Comparison of ENCODE assay signal across 8 cellular contexts in genomic region chr5:177004961-177005360, GRCh38. TPM values are rescaled to one million over a fixed set of nuclear protein-coding genes. Genes with fewer than 3 reads are reported as not detected.
DNase-seq lines count a peak whose midpoint lies in the region; ATAC-seq, FAIRE-seq and TF ChIP-seq lines count a peak whose summit lies in the region.

No MANE protein-coding gene starts in this region.

- FAIRE-seq in GM12892 (lab: Jason Lieb, UNC), result no peak

- no peaks in the 10 kb centered on the region for H3K27me3 ChIP-seq in iPS-20b (ENCODE audit: insufficient read depth, low read length)

- no peaks in the 10 kb centered on the region for H3K36me3 ChIP-seq in iPS-20b (ENCODE audit: insufficient read depth, low read depth, low read length)

- H3K4me1 ChIP-seq in iPS-20b (ENCODE audit: insufficient read depth, low read length), result peaks cover 12% of the 10 kb centered on the region; the same call in 1 of the 2 replicates

- H3K9ac ChIP-seq in iPS-20b (ENCODE audit: low read depth, low read length), result peak overlapping the region; percentile 95; the same call in 1 of the 2 replicates

- H3K9me3 Mint-ChIP-seq in activated CD8-positive, alpha-beta memory T cell treated with anti-CD3 and anti-CD28 coated beads, Interleukin-2, amount 10 ng/mL, durations not matched to agents 7 days and 5 days (ENCODE audit: low read depth), result no peaks in the 10 kb centered on the region
- H3K9me3 Mint-ChIP-seq in activated T-helper 1 cell treated with anti-CD3 and anti-CD28 coated beads, Interleukin-12 subunit alpha, Interleukin-12 subunit beta, Interleukin-2, Interleukin-4 antibody, amounts not matched to agents 30 ng/mL and 10 ng/mL and 1 ng/mL, durations not matched to agents 14 hours and 24 hours and 36 hours, result no peaks in the 10 kb centered on the region
- no peaks in the 10 kb centered on the region for H3K9me3 Mint-ChIP-seq in stimulated activated naive CD8-positive, alpha-beta T cell treated with anti-CD3 and anti-CD28 coated beads, Interleukin-15, amount 100 ng/mL, for 72 hours

- intact Hi-C loops in activated T-helper 1 cell treated with anti-CD3 and anti-CD28 coated beads, Interleukin-12 subunit alpha, Interleukin-12 subunit beta, Interleukin-2, Interleukin-4 antibody, amounts not matched to agents 30 ng/mL and 10 ng/mL and 1 ng/mL, durations not matched to agents 14 hours and 24 hours and 36 hours (cut with micrococcal nuclease), result loop anchor here (1.0 to 10.0 kb wide), 4 partner anchors 9 to 616 kb away; partner anchors contain the start of genes MXD3 and TMED9

- H3K4me3 Mint-ChIP-seq in activated CD8-positive, alpha-beta memory T cell treated with anti-CD3 and anti-CD28 coated beads, Interleukin-2, amount 10 ng/mL, durations not matched to agents 7 days and 5 days, result peak overlapping the region; percentile 92
- peak overlapping the region; percentile 96 for H3K4me3 Mint-ChIP-seq in activated T-helper 1 cell treated with anti-CD3 and anti-CD28 coated beads, Interleukin-12 subunit alpha, Interleukin-12 subunit beta, Interleukin-2, Interleukin-4 antibody, amounts not matched to agents 30 ng/mL and 10 ng/mL and 1 ng/mL, durations not matched to agents 14 hours and 24 hours and 36 hours
- H3K4me3 Mint-ChIP-seq in stimulated activated naive CD8-positive, alpha-beta T cell treated with anti-CD3 and anti-CD28 coated beads, Interleukin-15, amount 100 ng/mL, for 72 hours, result peak overlapping the region; percentile 90 to 95

- no peaks in the 10 kb centered on the region for H3K27me3 Mint-ChIP-seq in activated CD8-positive, alpha-beta memory T cell treated with anti-CD3 and anti-CD28 coated beads, Interleukin-2, amount 10 ng/mL, durations not matched to agents 7 days and 5 days
- no peaks in the 10 kb centered on the region for H3K27me3 Mint-ChIP-seq in activated T-helper 1 cell treated with anti-CD3 and anti-CD28 coated beads, Interleukin-12 subunit alpha, Interleukin-12 subunit beta, Interleukin-2, Interleukin-4 antibody, amounts not matched to agents 30 ng/mL and 10 ng/mL and 1 ng/mL, durations not matched to agents 14 hours and 24 hours and 36 hours (ENCODE audit: insufficient read depth)
- H3K27me3 Mint-ChIP-seq in stimulated activated naive CD8-positive, alpha-beta T cell treated with anti-CD3 and anti-CD28 coated beads, Interleukin-15, amount 100 ng/mL, for 72 hours, result no peaks in the 10 kb centered on the region

- H3K27ac ChIP-seq in iPS-20b (ENCODE audit: low read length), result no peak overlapping the region

- TF ChIP-seq POLR2A in GM12892 (IDR thresholded peaks at IDR 0.05; ENCODE audit: low read depth, low read length), result no peak

- CTCF ChIA-PET in activated CD8-positive, alpha-beta memory T cell treated with anti-CD3 and anti-CD28 coated beads, Interleukin-2, amount 10 ng/mL, durations not matched to agents 7 days and 5 days (lab: Charles Lee), result interaction anchor here (0.8 to 3.1 kb wide), 8 partner anchors 8 to 344 kb away, joined by 3 to 23 read pairs (median 8); partner anchors contain the start of gene ZNF346

- no peak overlapping the region for H3K27ac Mint-ChIP-seq in activated CD8-positive, alpha-beta memory T cell treated with anti-CD3 and anti-CD28 coated beads, Interleukin-2, amount 10 ng/mL, durations not matched to agents 7 days and 5 days
- H3K27ac Mint-ChIP-seq in activated T-helper 1 cell treated with anti-CD3 and anti-CD28 coated beads, Interleukin-12 subunit alpha, Interleukin-12 subunit beta, Interleukin-2, Interleukin-4 antibody, amounts not matched to agents 30 ng/mL and 10 ng/mL and 1 ng/mL, durations not matched to agents 14 hours and 24 hours and 36 hours, result peak overlapping the region; percentile 95
- H3K27ac Mint-ChIP-seq in stimulated activated naive CD8-positive, alpha-beta T cell treated with anti-CD3 and anti-CD28 coated beads, Interleukin-15, amount 100 ng/mL, for 72 hours, result no peak overlapping the region

- peaks cover 34% of the 10 kb centered on the region for H3K4me1 Mint-ChIP-seq in activated CD8-positive, alpha-beta memory T cell treated with anti-CD3 and anti-CD28 coated beads, Interleukin-2, amount 10 ng/mL, durations not matched to agents 7 days and 5 days
- peaks cover 30% of the 10 kb centered on the region for H3K4me1 Mint-ChIP-seq in activated T-helper 1 cell treated with anti-CD3 and anti-CD28 coated beads, Interleukin-12 subunit alpha, Interleukin-12 subunit beta, Interleukin-2, Interleukin-4 antibody, amounts not matched to agents 30 ng/mL and 10 ng/mL and 1 ng/mL, durations not matched to agents 14 hours and 24 hours and 36 hours (ENCODE audit: low read depth)
- H3K4me1 Mint-ChIP-seq in stimulated activated naive CD8-positive, alpha-beta T cell treated with anti-CD3 and anti-CD28 coated beads, Interleukin-15, amount 100 ng/mL, for 72 hours, result peaks cover 40% of the 10 kb centered on the region

- ATAC-seq in activated CD8-positive, alpha-beta memory T cell treated with anti-CD3 and anti-CD28 coated beads, Interleukin-2, amount 10 ng/mL, durations not matched to agents 7 days and 5 days, result no peak
- no peak for ATAC-seq in stimulated activated naive CD8-positive, alpha-beta T cell treated with anti-CD3 and anti-CD28 coated beads, Interleukin-15, amount 100 ng/mL, for 72 hours
- no peak for ATAC-seq in GM21381 (IDR thresholded peaks at IDR 0.05; ENCODE audit: unreplicated experiment)

- peaks cover 11% of the 10 kb centered on the region for H3K36me3 Mint-ChIP-seq in activated CD8-positive, alpha-beta memory T cell treated with anti-CD3 and anti-CD28 coated beads, Interleukin-2, amount 10 ng/mL, durations not matched to agents 7 days and 5 days
- peaks cover 13% of the 10 kb centered on the region for H3K36me3 Mint-ChIP-seq in activated T-helper 1 cell treated with anti-CD3 and anti-CD28 coated beads, Interleukin-12 subunit alpha, Interleukin-12 subunit beta, Interleukin-2, Interleukin-4 antibody, amounts not matched to agents 30 ng/mL and 10 ng/mL and 1 ng/mL, durations not matched to agents 14 hours and 24 hours and 36 hours (ENCODE audit: low read depth)

- no peaks in the 10 kb centered on the region for H3K9me3 ChIP-seq in iPS-20b (ENCODE audit: insufficient read depth, low read depth, low read length)

- peak overlapping the region; percentile 93 for H3K4me3 ChIP-seq in iPS-20b (ENCODE audit: low read length)

- DNase-seq in activated CD8-positive, alpha-beta memory T cell treated with anti-CD3 and anti-CD28 coated beads, Interleukin-2, amount 10 ng/mL, durations not matched to agents 7 days and 5 days, result no peak
- no peak for DNase-seq in activated CD8-positive, alpha-beta memory T cell treated with anti-CD3 and anti-CD28 coated beads, Interleukin-2, amount 50 U/mL, for 48 hours
- no peak for DNase-seq in activated T-helper 1 cell treated with anti-CD3 and anti-CD28 coated beads, Interleukin-12 subunit alpha, Interleukin-12 subunit beta, Interleukin-2, Interleukin-4 antibody, amounts not matched to agents 30 ng/mL and 10 ng/mL and 1 ng/mL, durations not matched to agents 14 hours and 24 hours and 36 hours (ENCODE audit: low spot score)
- DNase-seq in stimulated activated naive CD8-positive, alpha-beta T cell treated with anti-CD3 and anti-CD28 coated beads, Interleukin-15, amount 100 ng/mL, for 72 hours, result no peak
- DNase-seq in GM12892 (ENCODE audit: insufficient read length) (no peak), cerebellum (ENCODE audit: low spot score) (no peak)

RNA-seq across cellular contexts. Expression of gene UIMC1, which starts 1.6 kb away (rescaled TPM):
- total RNA-seq in activated CD8-positive, alpha-beta memory T cell treated with anti-CD3 and anti-CD28 coated beads, Interleukin-2, amount 10 ng/mL, durations not matched to agents 7 days and 5 days, result 10 to 100 TPM; 50.1 to 56.0 TPM
- total RNA-seq in activated T-helper 1 cell treated with anti-CD3 and anti-CD28 coated beads, Interleukin-12 subunit alpha, Interleukin-12 subunit beta, Interleukin-2, Interleukin-4 antibody, amounts not matched to agents 30 ng/mL and 10 ng/mL and 1 ng/mL, durations not matched to agents 14 hours and 24 hours and 36 hours, result 57.0 and 70.6 TPM in 2 replicates
- 31.6 TPM for polyA plus RNA-seq in GM12892 (2012; ENCODE audit: missing spikeins)
- 45.5 TPM for total RNA-seq in cerebellum

RNA-seq across cellular contexts. Expression of gene ZNF346, which starts 17.5 kb away (rescaled TPM):
- 10 to 100 TPM; 28.8 to 31.2 TPM for total RNA-seq in activated CD8-positive, alpha-beta memory T cell treated with anti-CD3 and anti-CD28 coated beads, Interleukin-2, amount 10 ng/mL, durations not matched to agents 7 days and 5 days
- total RNA-seq in activated T-helper 1 cell treated with anti-CD3 and anti-CD28 coated beads, Interleukin-12 subunit alpha, Interleukin-12 subunit beta, Interleukin-2, Interleukin-4 antibody, amounts not matched to agents 30 ng/mL and 10 ng/mL and 1 ng/mL, durations not matched to agents 14 hours and 24 hours and 36 hours, result 31.6 and 32.9 TPM in 2 replicates
- 16.1 TPM for polyA plus RNA-seq in GM12892 (2012; ENCODE audit: missing spikeins)
- total RNA-seq in cerebellum, result 36.1 TPM
